39 cellular contexts compared by ENCODE assay signal in the genomic region with DNA sequence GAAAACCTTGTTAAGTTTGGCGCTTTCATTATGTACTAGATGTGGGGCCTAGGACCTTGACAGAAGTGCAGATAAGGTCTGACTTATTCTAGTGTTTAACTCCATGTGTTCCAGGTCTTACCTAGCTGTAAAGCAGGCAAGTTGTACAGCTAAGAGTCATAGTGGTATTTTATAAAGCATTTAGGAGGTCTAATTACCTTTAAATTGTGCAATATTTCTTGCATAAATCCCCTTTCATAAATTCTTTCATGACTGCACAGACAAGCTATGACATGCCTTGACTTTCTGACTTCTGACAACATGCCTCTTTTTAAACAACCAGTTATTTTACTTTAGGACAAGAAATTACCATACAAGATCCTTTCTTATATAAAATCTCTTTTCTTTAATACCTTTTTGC.
"Had no signal": no experiment of that assay in that cellular context is flagged by ENCODE, and none has a peak within 500 bp of the region (broad histone marks: within the 10 kb centered on the region; RNA-seq: fewer than 3 reads in every experiment).

No MANE protein-coding gene starts in this region.

- H3K27me3 Mint-ChIP-seq: activated B cell treated with CpG ODN at 0.5 μM for 24 hours; activated CD4-positive, alpha-beta memory T cell treated with anti-CD3 and anti-CD28 coated beads for 36 hours had no signal

- H3K27ac ChIP-seq: adrenal gland, body of pancreas, Peyer's patch, VCaP had no signal

- H3K36me3 ChIP-seq: adrenal gland, MG63, Peyer's patch had no signal

- H3K27me3 ChIP-seq: adrenal gland, body of pancreas, MG63, Peyer's patch had no signal

- H3K4me3 Mint-ChIP-seq: activated B cell treated with CpG ODN at 0.5 μM for 24 hours; activated CD4-positive, alpha-beta memory T cell treated with anti-CD3 and anti-CD28 coated beads for 36 hours; activated naive CD4-positive, alpha-beta T cell treated with anti-CD3 and anti-CD28 coated beads for 36 hours; activated T-cell treated with anti-CD3 and anti-CD28 coated beads, Interleukin-2, amount 50 U/mL, for 4 hours; activated T-helper 1 cell treated with anti-CD3 and anti-CD28 coated beads, Interleukin-12 subunit alpha, Interleukin-12 subunit beta, Interleukin-2, Interleukin-4 antibody, amounts not matched to agents 30 ng/mL and 10 ng/mL and 1 ng/mL, durations not matched to agents 14 hours and 24 hours and 36 hours had no signal

- H3K4me3 ChIP-seq: adrenal gland, body of pancreas, MG63, Peyer's patch had no signal

- FAIRE-seq: astrocyte had no signal

- DNase-seq: activated B cell treated with CpG ODN at 0.5 μM for 24 hours; activated CD4-positive, alpha-beta memory T cell treated with anti-CD3 and anti-CD28 coated beads for 36 hours; activated CD4-positive, alpha-beta T cell treated with anti-CD3 and anti-CD28 coated beads for 4 hours; activated CD4-positive, alpha-beta T cell treated with anti-CD3 and anti-CD28 coated beads, Interleukin-2, amount 50 U/mL, for 1 hour; activated CD4-positive, CD25-positive, alpha-beta regulatory T cell treated with anti-CD3 and anti-CD28 coated beads, Interleukin-2, amount 50 U/mL, for 72 hours; activated CD8-positive, alpha-beta memory T cell treated with anti-CD3 and anti-CD28 coated beads, Interleukin-2, amount 50 U/mL, for 4 hours; activated gamma-delta T cell treated with Interleukin-2 at 50 U/mL for 16 hours; activated naive CD4-positive, alpha-beta T cell treated with anti-CD3 and anti-CD28 coated beads for 36 hours; activated T-cell treated with anti-CD3 and anti-CD28 coated beads for 4 hours; activated T-cell treated with anti-CD3 and anti-CD28 coated beads, Interleukin-2, amount 50 U/mL, for 4 hours; adrenal gland; body of pancreas; central memory CD4-positive, alpha-beta T cell; Karpas-422; KBM-7; MG63; NCI-H1048; NCI-H1105 treated with DMSO at 0.1 percent for 48 hours; NCI-H1436; NCI-H1694; NCI-H1930; NCI-H2081 treated with DMSO at 0.1 percent for 48 hours; NCI-H2171; NCI-H510A; NCI-H526; NCI-H748 treated with DMSO at 0.1 percent for 48 hours; NK-92 treated with Interleukin-12 subunit alpha and Interleukin-12 subunit beta, amount 100 ng/mL, for 24 hours; PC-3; Peyer's patch; Right ventricle myocardium superior; RPMI8226; SW 1271; T-helper 1 cell; T-helper 2 cell; T-helper 9 cell had no signal

- H3K27ac Mint-ChIP-seq: activated B cell treated with CpG ODN at 0.5 μM for 24 hours; activated CD4-positive, alpha-beta memory T cell treated with anti-CD3 and anti-CD28 coated beads for 36 hours; activated naive CD4-positive, alpha-beta T cell treated with anti-CD3 and anti-CD28 coated beads for 36 hours; activated naive CD4-positive, alpha-beta T cell treated with anti-CD3 and anti-CD28 coated beads, Interleukin-2, amount 50 U/mL, for 72 hours; activated T-helper 1 cell treated with anti-CD3 and anti-CD28 coated beads, Interleukin-12 subunit alpha, Interleukin-12 subunit beta, Interleukin-2, Interleukin-4 antibody, amounts not matched to agents 30 ng/mL and 10 ng/mL and 1 ng/mL, durations not matched to agents 14 hours and 24 hours and 36 hours had no signal

- H3K4me1 ChIP-seq: adrenal gland, body of pancreas, Peyer's patch had no signal

- H3K36me3 Mint-ChIP-seq: activated CD4-positive, alpha-beta memory T cell treated with anti-CD3 and anti-CD28 coated beads for 36 hours had no signal

- H3K4me1 Mint-ChIP-seq: activated B cell treated with CpG ODN at 0.5 μM for 24 hours had no signal

- H3K9me3 ChIP-seq: adrenal gland, body of pancreas, MG63, Peyer's patch had no signal
